Comparison of ENCODE assay signal across 18 cellular contexts in genomic region chr18:54873884-54874255, GRCh38. TPM values are rescaled to one million over a fixed set of nuclear protein-coding genes. Genes with fewer than 3 reads are reported as not detected.
"Had no signal": no experiment of that assay in that cellular context is flagged by ENCODE, and none has a peak within 500 bp of the region (broad histone marks: within the 10 kb centered on the region; RNA-seq: fewer than 3 reads in every experiment).

No MANE protein-coding gene starts in this region.

- H3K27me3 ChIP-seq: dorsolateral prefrontal cortex, sigmoid colon, suprapubic skin, upper lobe of right lung had no signal

- ATAC-seq: activated CD8-positive, alpha-beta T cell treated with anti-CD3 and anti-CD28 coated beads for 36 hours; activated T-cell treated with anti-CD3 and anti-CD28 coated beads, Interleukin-2, amount 50 U/mL, for 72 hours; lower lobe of right lung; psoas muscle; stimulated activated naive CD8-positive, alpha-beta T cell treated with anti-CD3 and anti-CD28 coated beads, Interleukin-15, Interleukin-2, amounts not matched to agents 100 U/mL and 50 U/mL, for 24 hours; upper lobe of right lung had no signal

- H3K27ac Mint-ChIP-seq: activated CD8-positive, alpha-beta T cell treated with anti-CD3 and anti-CD28 coated beads for 36 hours; activated naive CD8-positive, alpha-beta T cell treated with anti-CD3 and anti-CD28 coated beads for 36 hours; activated T-cell treated with anti-CD3 and anti-CD28 coated beads, Interleukin-2, amount 50 U/mL, for 72 hours had no signal

- H3K4me3 Mint-ChIP-seq: activated CD8-positive, alpha-beta T cell treated with anti-CD3 and anti-CD28 coated beads for 36 hours; activated naive CD8-positive, alpha-beta T cell treated with anti-CD3 and anti-CD28 coated beads for 36 hours; activated T-cell treated with anti-CD3 and anti-CD28 coated beads, Interleukin-2, amount 50 U/mL, for 72 hours had no signal

- H3K9me3 Mint-ChIP-seq: activated CD8-positive, alpha-beta T cell treated with anti-CD3 and anti-CD28 coated beads for 36 hours; activated naive CD8-positive, alpha-beta T cell treated with anti-CD3 and anti-CD28 coated beads for 36 hours; activated T-cell treated with anti-CD3 and anti-CD28 coated beads, Interleukin-2, amount 50 U/mL, for 72 hours; natural killer cell had no signal

- DNase-seq: activated CD4-positive, alpha-beta T cell treated with anti-CD3 and anti-CD28 coated beads for 4 hours; activated CD8-positive, alpha-beta memory T cell treated with anti-CD3 and anti-CD28 coated beads, Interleukin-2, amount 50 U/mL, for 4 hours; activated CD8-positive, alpha-beta T cell treated with anti-CD3 and anti-CD28 coated beads for 36 hours; activated gamma-delta T cell treated with Interleukin-2 at 50 U/mL for 16 hours; activated naive CD8-positive, alpha-beta T cell treated with anti-CD3 and anti-CD28 coated beads for 36 hours; activated T-cell treated with anti-CD3 and anti-CD28 coated beads, Interleukin-2, amount 50 U/mL, for 72 hours; dorsolateral prefrontal cortex; lower lobe of right lung; natural killer cell; occipital lobe; psoas muscle; sigmoid colon; stimulated activated CD4-positive, alpha-beta T cell treated with anti-CD3 and anti-CD28 coated beads, Interleukin-2, amount 100 ng/mL, for 48 hours; stimulated activated naive CD8-positive, alpha-beta T cell treated with anti-CD3 and anti-CD28 coated beads, Interleukin-15, Interleukin-2, amounts not matched to agents 100 U/mL and 50 U/mL, for 24 hours; T-helper 1 cell; upper lobe of right lung had no signal

- H3K36me3 ChIP-seq: lower lobe of right lung, sigmoid colon, suprapubic skin, upper lobe of right lung had no signal

- FAIRE-seq: frontal cortex had no signal

- H3K4me3 ChIP-seq: dorsolateral prefrontal cortex, lower lobe of right lung, psoas muscle, sigmoid colon, suprapubic skin, upper lobe of right lung had no signal

- H3K4me1 Mint-ChIP-seq: activated naive CD8-positive, alpha-beta T cell treated with anti-CD3 and anti-CD28 coated beads for 36 hours had no signal

- H3K36me3 Mint-ChIP-seq: activated naive CD8-positive, alpha-beta T cell treated with anti-CD3 and anti-CD28 coated beads for 36 hours; natural killer cell had no signal

- H3K4me1 ChIP-seq: lower lobe of right lung, psoas muscle, sigmoid colon, upper lobe of right lung had no signal

- H3K27ac ChIP-seq: dorsolateral prefrontal cortex, lower lobe of right lung, psoas muscle, sigmoid colon, suprapubic skin, upper lobe of right lung had no signal

- H3K9me3 ChIP-seq: lower lobe of right lung, psoas muscle, sigmoid colon, suprapubic skin, upper lobe of right lung had no signal

RNA-seq across cellular contexts. Expression of gene RAB27B, which starts 45.6 kb away (rescaled TPM):
- total RNA-seq: activated CD8-positive, alpha-beta T cell treated with anti-CD3 and anti-CD28 coated beads for 36 hours; activated naive CD8-positive, alpha-beta T cell treated with anti-CD3 and anti-CD28 coated beads for 36 hours had no signal
